Comparison of ENCODE assay signal across 7 cellular contexts in genomic region chr17:4858880-4859260, GRCh38. TPM values are rescaled to one million over a fixed set of nuclear protein-coding genes. Genes with fewer than 3 reads are reported as not detected.
A peak's percentile ranks its signal among the peaks of the same experiment; 100 is the strongest.
DNase-seq lines count a peak whose midpoint lies in the region; ATAC-seq and TF ChIP-seq lines count a peak whose summit lies in the region.
"Had no signal": no experiment of that assay in that cellular context is flagged by ENCODE, and none has a peak within 500 bp of the region (broad histone marks: within the 10 kb centered on the region; RNA-seq: fewer than 3 reads in every experiment).

No MANE protein-coding gene starts in this region.

- no peak for TF ChIP-seq CTCF in CD4-positive, alpha-beta T cell (IDR thresholded peaks at IDR 0.05)

- no peaks in the 10 kb centered on the region for H3K27me3 ChIP-seq in MG63
- H3K27me3 ChIP-seq in CD4-positive, alpha-beta T cell (ENCODE audit: control insufficient read depth, insufficient read depth, low read length) = no peaks in the 10 kb centered on the region

- POLR2A ChIA-PET in CD4-positive, alpha-beta T cell (lab: Charles Lee) = interaction anchor here (0.6 to 1.2 kb wide), 3 partner anchors 24 to 111 kb away, joined by 3 read pairs; no protein-coding TSS in a partner anchor

- DNase-seq in MG63 = peak; percentile 41
- peak; percentile 54 for DNase-seq in glomerular visceral epithelial cell (ENCODE audit: extremely low spot score)
- peak; percentile 69 for DNase-seq in renal cortical epithelial cell (ENCODE audit: low read depth)
- no peak for DNase-seq in H4 (ENCODE audit: low spot score)
- no peak for DNase-seq in CD4-positive, alpha-beta T cell
- DNase-seq: stimulated activated naive CD4-positive, alpha-beta T cell treated with Interleukin-2 at 50 U/mL for 16 hours had no signal

- H3K4me3 ChIP-seq in MG63 = no peak overlapping the region

- H3K27ac Mint-ChIP-seq in CD4-positive, alpha-beta T cell = no peak overlapping the region

- H3K4me3 Mint-ChIP-seq in CD4-positive, alpha-beta T cell = no peak overlapping the region

- H3K27ac ChIP-seq in CD4-positive, alpha-beta T cell (ENCODE audit: low read depth, low read length) = no peak overlapping the region

- CTCF ChIA-PET in CD4-positive, alpha-beta T cell (lab: Charles Lee) = no interaction called here

- no peaks in the 10 kb centered on the region for H3K9me3 Mint-ChIP-seq in CD4-positive, alpha-beta T cell

- peaks cover 35% of the 10 kb centered on the region for H3K4me1 Mint-ChIP-seq in CD4-positive, alpha-beta T cell (ENCODE audit: low read depth)

- H3K36me3 ChIP-seq in MG63 = peaks cover 3% of the 10 kb centered on the region; the same call in 1 of the 2 replicates

- intact Hi-C loops in CD4-positive, alpha-beta T cell (cut with DNase I, micrococcal nuclease) = no loop called here

- H3K9me3 ChIP-seq in MG63 = no peaks in the 10 kb centered on the region
- no peaks in the 10 kb centered on the region for H3K9me3 ChIP-seq in CD4-positive, alpha-beta T cell (ENCODE audit: control insufficient read depth, low read length)

- no peak for ATAC-seq in HG02973 (IDR thresholded peaks at IDR 0.05; ENCODE audit: unreplicated experiment)
- no peak for ATAC-seq in CD4-positive, alpha-beta T cell (ENCODE audit: poor library complexity)

- no peaks in the 10 kb centered on the region for H3K27me3 Mint-ChIP-seq in CD4-positive, alpha-beta T cell

- H3K36me3 Mint-ChIP-seq in CD4-positive, alpha-beta T cell (ENCODE audit: low read depth) = peaks cover 41% of the 10 kb centered on the region

RNA-seq across cellular contexts. Expression of gene MINK1, which starts 25.7 kb away (rescaled TPM):
- 15.1 and 19.1 TPM in 2 replicates for total RNA-seq in MG63 (2014; rRNA removed; shearing (Covaris generic); ENCODE audit: low replicate concordance)
- 20.8 and 84.6 TPM in 2 replicates for total RNA-seq in renal cortical epithelial cell
- total RNA-seq in H4 (2014; rRNA removed; shearing (Covaris generic)) = 7.4 and 8.4 TPM in 2 replicates
- 100 to 1,000 TPM; 163 to 171 TPM for total RNA-seq in CD4-positive, alpha-beta T cell

RNA-seq across cellular contexts. Expression of gene C17orf107, which starts 40.5 kb away (rescaled TPM):
- total RNA-seq in MG63 (2014; rRNA removed; shearing (Covaris generic); ENCODE audit: low replicate concordance) = 0.16 and 0.94 TPM in 2 replicates
- total RNA-seq in renal cortical epithelial cell = 1.7 and 4.2 TPM in 2 replicates
- total RNA-seq in H4 (2014; rRNA removed; shearing (Covaris generic)) = 0.08 TPM in 1 of 2 replicates, not detected in the other
- 10 to 100 TPM; 28.9 to 30.5 TPM for total RNA-seq in CD4-positive, alpha-beta T cell

RNA-seq across cellular contexts. Expression of gene CHRNE, which starts 44.0 kb away (rescaled TPM):
- total RNA-seq in MG63 (2014; rRNA removed; shearing (Covaris generic); ENCODE audit: low replicate concordance) = 0.07 TPM in 1 of 2 replicates, not detected in the other
- 0.25 and 0.35 TPM in 2 replicates for total RNA-seq in renal cortical epithelial cell
- 0.04 and 0.14 TPM in 2 replicates for total RNA-seq in H4 (2014; rRNA removed; shearing (Covaris generic))
- total RNA-seq in CD4-positive, alpha-beta T cell = 1 to 10 TPM; 3.2 to 3.7 TPM

RNA-seq across cellular contexts. Expression of gene PLD2, which starts 51.9 kb away (rescaled TPM):
- 3.7 and 5.8 TPM in 2 replicates for total RNA-seq in MG63 (2014; rRNA removed; shearing (Covaris generic); ENCODE audit: low replicate concordance)
- total RNA-seq in renal cortical epithelial cell = 16.0 and 21.3 TPM in 2 replicates
- total RNA-seq in H4 (2014; rRNA removed; shearing (Covaris generic)) = 5.0 and 11.7 TPM in 2 replicates
- 10 to 100 TPM; 10.2 to 10.7 TPM for total RNA-seq in CD4-positive, alpha-beta T cell

Comparison
In these comparisons a context has a peak if more than half of its experiments do, and no peak if none do; other contexts are left out.
1. DNase-seq: peak in MG63 (single experiment), glomerular visceral epithelial cell (single experiment) and renal cortical epithelial cell (single experiment); none in H4 (single experiment) and CD4-positive, alpha-beta T cell (0 of 10).